Comparison of ENCODE assay signal across 21 cellular contexts in the genomic region with DNA sequence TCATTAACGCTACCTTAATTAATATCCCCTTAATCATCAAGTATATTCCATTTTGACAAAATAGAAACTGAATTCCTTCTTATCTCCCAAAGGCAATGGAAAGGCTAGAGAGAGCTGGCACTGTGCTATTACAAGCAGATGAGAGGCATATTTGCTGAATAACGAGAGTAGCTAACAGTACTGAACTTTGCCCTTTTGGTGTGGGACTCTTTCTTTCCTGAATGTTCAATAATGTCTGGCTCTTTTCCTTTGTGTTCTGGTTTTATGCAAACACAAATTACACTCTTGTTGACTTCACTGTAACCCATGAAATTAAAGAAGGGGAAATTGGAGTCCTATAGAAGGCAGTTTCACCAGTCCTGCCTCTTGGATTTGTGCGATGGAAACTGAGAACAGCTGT.
DNase-seq lines count a peak whose midpoint lies in the region; ATAC-seq, FAIRE-seq and TF ChIP-seq lines count a peak whose summit lies in the region.
"Had no signal": no experiment of that assay in that cellular context is flagged by ENCODE, and none has a peak within 500 bp of the region (broad histone marks: within the 10 kb centered on the region; RNA-seq: fewer than 3 reads in every experiment).

No MANE protein-coding gene starts in this region.

- H3K36me3 Mint-ChIP-seq in chondrocyte (ENCODE audit: low read depth): no peaks in the 10 kb centered on the region
- H3K36me3 Mint-ChIP-seq: activated CD4-positive, alpha-beta memory T cell treated with anti-CD3 and anti-CD28 coated beads for 36 hours had no signal

- peak overlapping the region; percentile 47 to 90 (median 82) for H3K27ac ChIP-seq in right lobe of liver
- no peak overlapping the region for H3K27ac ChIP-seq in small intestine (ENCODE audit: low read depth in 1 of 2, low read length in 1 of 2)
- H3K27ac ChIP-seq in prostate gland: no peak overlapping the region
- H3K27ac ChIP-seq: dorsolateral prefrontal cortex, gastrocnemius medialis, SJSA1 had no signal

- H3K27ac Mint-ChIP-seq in chondrocyte (ENCODE audit: unreplicated experiment): peak overlapping the region; percentile 8
- H3K27ac Mint-ChIP-seq: activated CD4-positive, alpha-beta memory T cell treated with anti-CD3 and anti-CD28 coated beads for 36 hours; T-helper 2 cell treated with Interferon-gamma antibody and Interleukin-4, amounts not matched to agents 5 μg/mL and 100 μg/mL, for 36 hours had no signal

- no peak for TF ChIP-seq CTCF in chondrocyte (IDR thresholded peaks at IDR 0.05)
- no peak for TF ChIP-seq CTCF in right lobe of liver (IDR thresholded peaks at IDR 0.05)
- TF ChIP-seq CTCF in prostate gland (IDR thresholded peaks at IDR 0.05): no peak

- H3K4me3 Mint-ChIP-seq in chondrocyte (ENCODE audit: unreplicated experiment): no peak overlapping the region
- H3K4me3 Mint-ChIP-seq: activated CD4-positive, alpha-beta memory T cell treated with anti-CD3 and anti-CD28 coated beads for 36 hours; T-helper 2 cell treated with Interferon-gamma antibody and Interleukin-4, amounts not matched to agents 5 μg/mL and 100 μg/mL, for 36 hours had no signal

- H3K4me1 Mint-ChIP-seq in chondrocyte (ENCODE audit: low read depth): peaks cover 10% of the 10 kb centered on the region

- TF ChIP-seq POLR2A in right lobe of liver (IDR thresholded peaks at IDR 0.05): peak; percentile 49
- TF ChIP-seq POLR2A in prostate gland (IDR thresholded peaks at IDR 0.05): no peak

- H3K27me3 ChIP-seq in right lobe of liver: no peaks in the 10 kb centered on the region
- H3K27me3 ChIP-seq in small intestine (ENCODE audit: control insufficient read depth in 2 of 2, insufficient read depth in 2 of 2, low read length in 2 of 2): no peaks in the 10 kb centered on the region
- no peaks in the 10 kb centered on the region for H3K27me3 ChIP-seq in prostate gland (replicated peaks; ENCODE audit: insufficient read depth)
- H3K27me3 ChIP-seq: dorsolateral prefrontal cortex, gastrocnemius medialis, SJSA1 had no signal

- ATAC-seq in right lobe of liver: peak; percentile 68 to 83 (median 81)
- ATAC-seq: gastrocnemius medialis had no signal

- DNase-seq in DMS53 (lab: John Stamatoyannopoulos, UW) (peak; percentile 30), DMS53 treated with DMSO at 0.1 percent for 48 hours (lab: John Stamatoyannopoulos, UW; ENCODE audit: unreplicated experiment) (no peak), chondrocyte (ENCODE audit: low spot score) (no peak), right lobe of liver (no peak), small intestine (peak; percentile 74), hepatic stellate cell (ENCODE audit: low spot score) (no peak), prostate gland (ENCODE audit: low spot score) (no peak), SW 1271 (lab: John Stamatoyannopoulos, UW) (no peak)
- DNase-seq: activated CD4-positive, alpha-beta memory T cell treated with anti-CD3 and anti-CD28 coated beads for 36 hours; activated CD4-positive, CD25-positive, alpha-beta regulatory T cell; activated T-cell treated with anti-CD3 and anti-CD28 coated beads for 4 hours; COR-L47; dorsolateral prefrontal cortex; gastrocnemius medialis; kidney glomerular epithelial cell; mesendoderm; NCI-H1417; NCI-H774 had no signal

- intact Hi-C loops in right lobe of liver (cut with DNase I): loop anchor here in 1 of 2 donors (10.0 kb wide), 1 partner anchor 54 kb away; no protein-coding TSS in a partner anchor
- intact Hi-C loops in prostate gland (cut with DNase I): no loop called here

- no peaks in the 10 kb centered on the region for H3K27me3 Mint-ChIP-seq in chondrocyte (ENCODE audit: low read depth)

- H3K4me3 ChIP-seq in right lobe of liver (peak overlapping the region in 1 of 3 donors; percentile 25), small intestine (ENCODE audit: low read depth in 1 of 2, low read length in 2 of 2) (no peak overlapping the region), prostate gland (no peak overlapping the region)
- H3K4me3 ChIP-seq: dorsolateral prefrontal cortex, gastrocnemius medialis, SJSA1 had no signal

- no peak for FAIRE-seq in small intestine (lab: Jason Lieb, UNC)
- FAIRE-seq: urothelium cell line had no signal

- no peaks in the 10 kb centered on the region for H3K9me3 Mint-ChIP-seq in chondrocyte (ENCODE audit: low read depth)
- H3K9me3 Mint-ChIP-seq: activated CD4-positive, alpha-beta memory T cell treated with anti-CD3 and anti-CD28 coated beads for 36 hours; T-helper 2 cell treated with Interferon-gamma antibody and Interleukin-4, amounts not matched to agents 5 μg/mL and 100 μg/mL, for 36 hours had no signal

- H3K4me1 ChIP-seq in right lobe of liver (peaks cover 0 to 58% (median 13%) of the 10 kb centered on the region in 4 donors), small intestine (ENCODE audit: control insufficient read depth in 2 of 2, insufficient read depth in 1 of 2, low read depth in 1 of 2, low read length in 1 of 2) (no peaks in the 10 kb centered on the region), prostate gland (replicated peaks) (no peaks in the 10 kb centered on the region)
- H3K4me1 ChIP-seq: gastrocnemius medialis, SJSA1 had no signal

- H3K9me3 ChIP-seq in right lobe of liver (no peaks in the 10 kb centered on the region), small intestine (ENCODE audit: control insufficient read depth, low read depth) (no peaks in the 10 kb centered on the region), prostate gland (no peaks in the 10 kb centered on the region)
- H3K9me3 ChIP-seq: gastrocnemius medialis, SJSA1 had no signal

- H3K36me3 ChIP-seq in right lobe of liver (no peaks in the 10 kb centered on the region), small intestine (ENCODE audit: control insufficient read depth in 2 of 2, insufficient read depth in 2 of 2, low read length in 2 of 2) (no peaks in the 10 kb centered on the region), prostate gland (no peaks in the 10 kb centered on the region)
- H3K36me3 ChIP-seq: gastrocnemius medialis, SJSA1 had no signal

- WGBS in right lobe of liver (ENCODE audit: insufficient coverage, low coverage, low lambda C conversion rate, missing lambda C conversion rate): 28% methylated on average over 3 of the region's 3 CpGs
- WGBS in small intestine, 3 donors: 17 to 53% (median 24%) methylated on average over 3 of the region's 3 CpGs
- WGBS in prostate gland: 28% methylated on average over 3 of the region's 3 CpGs

Comparison
In these comparisons a context has a peak if more than half of its experiments do, and no peak if none do; other contexts are left out.
1. DNase-seq: peak in DMS53 (single experiment) and small intestine (single experiment); none in DMS53 treated with DMSO at 0.1 percent for 48 hours (single experiment), chondrocyte (single experiment), right lobe of liver (0 of 3), hepatic stellate cell (single experiment), prostate gland (single experiment) and SW 1271 (0 of 2).
2. H3K27ac ChIP-seq: peak in right lobe of liver (3 of 3); none in small intestine (0 of 2) and prostate gland (0 of 2).